In the genomic region with DNA sequence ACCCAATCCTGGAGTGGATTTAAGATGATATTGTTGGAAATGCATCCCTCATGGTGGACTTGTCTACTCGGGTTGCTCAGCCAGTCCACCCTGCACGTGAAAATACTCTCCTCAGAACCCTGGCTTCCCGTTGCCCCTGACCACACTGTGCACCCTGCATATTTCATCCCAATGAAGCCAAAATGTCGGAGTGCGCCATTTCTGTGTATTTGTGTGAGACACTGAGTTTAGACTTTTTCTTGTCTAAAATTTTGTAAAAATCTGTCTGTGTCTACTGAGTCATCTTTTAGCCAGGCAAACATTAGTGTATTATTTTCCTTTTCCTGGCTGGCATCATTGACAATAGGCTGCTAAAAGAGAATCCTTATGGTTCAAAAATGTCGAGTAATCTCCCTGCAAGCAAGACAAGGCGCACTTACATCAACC, we compare ENCODE assay signal across 8 cellular contexts. TPM values are rescaled to one million over a fixed set of nuclear protein-coding genes. Genes with fewer than 3 reads are reported as not detected.
A peak's percentile ranks its signal among the peaks of the same experiment; 100 is the strongest.
DNase-seq lines count a peak whose midpoint lies in the region; ATAC-seq and TF ChIP-seq lines count a peak whose summit lies in the region.

No MANE protein-coding gene starts in this region.

- H4K20me1 ChIP-seq in SK-N-SH (ENCODE audit: insufficient read depth): peaks cover 24% of the 10 kb centered on the region

- CTCF ChIA-PET in SK-N-SH (lab: Yijun Ruan, JAX): interaction anchor here (3.9 kb wide), 1 partner anchor 14 kb away, joined by 22 read pairs; no protein-coding TSS in a partner anchor

- peak overlapping the region; percentile 93 for H3K4me2 ChIP-seq in SK-N-SH

- TF ChIP-seq POLR2A in sigmoid colon (IDR thresholded peaks at IDR 0.05) (no peak), erythroblast (IDR thresholded peaks at IDR 0.05; ENCODE audit: low read length) (no peak)

- peak overlapping the region; percentile 92 for H3K4me3 ChIP-seq in HFF-Myc (replicated peaks; ENCODE audit: low read depth, low read length)
- H3K4me3 ChIP-seq in SK-N-SH (ENCODE audit: low read depth in 2 of 2, low read length in 1 of 2): peak overlapping the region; percentile 79 to 83
- peak overlapping the region in 3 of 4 donors; percentile 75 to 94 (median 85) for H3K4me3 ChIP-seq in sigmoid colon

- no peaks in the 10 kb centered on the region for H3K9me2 ChIP-seq in SK-N-SH

- H3K79me2 ChIP-seq in SK-N-SH (ENCODE audit: insufficient read depth): peaks cover 41% of the 10 kb centered on the region

- H3K36me3 ChIP-seq in SK-N-SH (replicated peaks in 1 of 2; ENCODE audit: control insufficient read depth in 1 of 2, insufficient read depth in 2 of 2, low read length in 1 of 2) (peaks cover 23% of the 10 kb centered on the region in 2 experiments), sigmoid colon (peaks cover 0 to 21% (median under 1%) of the 10 kb centered on the region in 4 donors)

- ATAC-seq in HG03439 (IDR thresholded peaks at IDR 0.05; ENCODE audit: unreplicated experiment): no peak

- DNase-seq in COR-L47 (lab: John Stamatoyannopoulos, UW): peak; percentile 67
- no peak for DNase-seq in HFF-Myc (ENCODE audit: extremely low read depth, low read depth)
- peak; percentile 75 for DNase-seq in SK-N-SH
- DNase-seq in fibroblast of gingiva (ENCODE audit: low read depth): peak; percentile 38
- no peak for DNase-seq in sigmoid colon
- DNase-seq in 8988T: no peak
- no peak for DNase-seq in erythroblast (lab: John Stamatoyannopoulos, UW)

- POLR2A ChIA-PET in SK-N-SH (lab: Yijun Ruan, JAX): interaction anchor here (1.0 kb wide), 1 partner anchor 9 kb away, joined by 3 read pairs; no protein-coding TSS in a partner anchor

- peaks cover 0 to 38% of the 10 kb centered on the region in 2 experiments; a peak in 3 of 4 replicates for H3K4me1 ChIP-seq in SK-N-SH (ENCODE audit: control insufficient read depth in 1 of 2, insufficient read depth in 2 of 2, low read depth in 1 of 2, low read length in 1 of 2)
- peaks cover 0 to 69% (median 55%) of the 10 kb centered on the region in 4 donors for H3K4me1 ChIP-seq in sigmoid colon

- peaks cover 19% of the 10 kb centered on the region for H3F3A ChIP-seq in SK-N-SH (replicated peaks; ENCODE audit: insufficient read depth)

- peak overlapping the region; percentile 39; the same call in 1 of the 2 replicates for H2AFZ ChIP-seq in SK-N-SH (ENCODE audit: low read depth)

- H3K9me3 ChIP-seq in SK-N-SH (no peaks in the 10 kb centered on the region), sigmoid colon (no peaks in the 10 kb centered on the region)

- H3K27ac ChIP-seq in SK-N-SH (ENCODE audit: low read depth in 2 of 2, low read length in 1 of 2) (peak overlapping the region; percentile 86 to 90), sigmoid colon (peak overlapping the region; percentile 90 to 99 (median 95))

- TF ChIP-seq EP300 in SK-N-SH (IDR thresholded peaks at IDR 0.05; ENCODE audit: borderline replicate concordance in 1 of 2, low read depth in 1 of 2, low read length in 1 of 2): no peak
- no peak for TF ChIP-seq EP300 in sigmoid colon (IDR thresholded peaks at IDR 0.05)

- no peak for TF ChIP-seq RAD21 in SK-N-SH (IDR thresholded peaks at IDR 0.05; ENCODE audit: low read length)

- TF ChIP-seq CTCF in HFF-Myc (IDR thresholded peaks at IDR 0.05; ENCODE audit: low read depth, low read length, missing control alignments): no peak
- TF ChIP-seq CTCF in SK-N-SH (IDR thresholded peaks at IDR 0.05): no peak
- TF ChIP-seq CTCF in sigmoid colon (IDR thresholded peaks at IDR 0.05): no peak

- 42% methylated on average over 7 of the region's 7 CpGs for WGBS in SK-N-SH (ENCODE audit: low lambda C conversion rate)
- 53 to 57% methylated on average over 7 of the region's 7 CpGs for WGBS in sigmoid colon, 2 donors

- intact Hi-C loops in sigmoid colon (cut with DNase I): loop anchor here (5.0 kb wide), 2 partner anchors 72 to 173 kb away; partner anchors contain the start of genes DNAL1 and ZNF410

- no peaks in the 10 kb centered on the region for H3K27me3 ChIP-seq in SK-N-SH (ENCODE audit: insufficient read depth)
- H3K27me3 ChIP-seq in sigmoid colon: no peaks in the 10 kb centered on the region

- peak overlapping the region; percentile 14; the same call in 1 of the 2 replicates for H3K9ac ChIP-seq in SK-N-SH

TF ChIP-seq in SK-N-SH, 30 proteins besides CTCF, POLR2A, EP300 and RAD21:
- TF ChIP-seq NFIC (IDR thresholded peaks at IDR 0.05; ENCODE audit: borderline replicate concordance) (no peak), FOSL2 (IDR thresholded peaks at IDR 0.05; ENCODE audit: borderline replicate concordance, low read depth) (no peak; the same call in 1 of the 2 replicates), MXI1 (IDR thresholded peaks at IDR 0.05; ENCODE audit: low read depth, low read length) (peak; percentile 89)
- TF ChIP-seq, protein P1, sequence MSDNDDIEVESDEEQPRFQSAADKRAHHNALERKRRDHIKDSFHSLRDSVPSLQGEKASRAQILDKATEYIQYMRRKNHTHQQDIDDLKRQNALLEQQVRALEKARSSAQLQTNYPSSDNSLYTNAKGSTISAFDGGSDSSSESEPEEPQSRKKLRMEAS (IDR thresholded peaks at IDR 0.05; ENCODE audit: low read depth): peak; percentile 49; the same call in 1 of the 2 replicates

RNA-seq across cellular contexts. Expression of gene PNMA1, which starts 0.5 kb away (rescaled TPM):
- 19.5 and 31.5 TPM in 2 replicates for polyA plus RNA-seq in SK-N-SH (2012; rRNA removed)
- 40.3 and 44.6 TPM in 2 replicates for polyA plus RNA-seq in SK-N-SH (2012; cell fraction: cytosol; rRNA removed)
- 28.6 and 29.8 TPM in 2 replicates for polyA plus RNA-seq in SK-N-SH (2012; cell fraction: nucleus; rRNA removed)
- total RNA-seq in sigmoid colon: 10 to 100 TPM; 33.5 to 63.1 (median 37.3) TPM
- 10 to 100 TPM; 11.4 to 20.4 (median 16.9) TPM for polyA plus RNA-seq in sigmoid colon

Comparison
In these comparisons a context has a peak if more than half of its experiments do, and no peak if none do; other contexts are left out.
1. DNase-seq: peak in COR-L47 (single experiment), SK-N-SH (single experiment) and fibroblast of gingiva (single experiment); none in HFF-Myc (single experiment), sigmoid colon (single experiment), 8988T (single experiment) and erythroblast (0 of 2).
2. Peak in every context shown above with its lines, with median percentiles within 50 percentile points of each other: H3K4me3 ChIP-seq.